In genomic region chr17:3870871-3871306, GRCh38 we compare ENCODE assay signal across 10 cellular contexts. TPM values are rescaled to one million over a fixed set of nuclear protein-coding genes. Genes with fewer than 3 reads are reported as not detected.
DNase-seq lines count a peak whose midpoint lies in the region; ATAC-seq and TF ChIP-seq lines count a peak whose summit lies in the region.
"Had no signal": no experiment of that assay in that cellular context is flagged by ENCODE, and none has a peak within 500 bp of the region (broad histone marks: within the 10 kb centered on the region; RNA-seq: fewer than 3 reads in every experiment).

No MANE protein-coding gene starts in this region.

- intact Hi-C loops in IMR-90 (cut with micrococcal nuclease), result no loop called here

- POLR2A ChIA-PET in IMR-90 (lab: Charles Lee; ENCODE audit: unreplicated experiment), result no interaction called here

- ATAC-seq in IMR-90 (ENCODE audit: low read depth) (no peak; the same call in 1 of the 2 replicates), HG03354 (IDR thresholded peaks at IDR 0.05; ENCODE audit: poor library complexity, severe bottlenecking, unreplicated experiment) (no peak)

- H3K79me1 ChIP-seq in IMR-90 (ENCODE audit: low read depth in 1 of 2, low read length in 2 of 2), result no peaks in the 10 kb centered on the region

- in situ Hi-C loops in GM13976 (cut with MboI; ENCODE audit: low sequenced_read_pairs, unreplicated experiment) (no loop called here), IMR-90 (cut with MboI; ENCODE audit: low sequenced_read_pairs) (no loop called here), ACHN (cut with HindIII; ENCODE audit: low pct_ligation_motif_present, low pct_unique_long_range_greater_than_20kb, low sequenced_read_pairs) (no loop called here)

- peak overlapping the region; percentile 93 for H3K27ac Mint-ChIP-seq in chondrocyte (ENCODE audit: unreplicated experiment)

- peaks cover 7% of the 10 kb centered on the region for H3K4me1 Mint-ChIP-seq in chondrocyte (ENCODE audit: low read depth)

- no peak overlapping the region for H2BK120ac ChIP-seq in IMR-90 (ENCODE audit: low read depth, low read length)

- no peak overlapping the region for H2BK5ac ChIP-seq in IMR-90 (ENCODE audit: low read depth, low read length, poor library complexity, severe bottlenecking)

- no peak overlapping the region for H2BK15ac ChIP-seq in IMR-90 (ENCODE audit: low read depth, low read length)

- no peak overlapping the region for H4K91ac ChIP-seq in IMR-90 (ENCODE audit: insufficient read depth, low read depth, low read length)

- no peak overlapping the region for H3K4me3 ChIP-seq in IMR-90 (ENCODE audit: insufficient read depth, low read depth, low read length)
- H3K4me3 ChIP-seq: breast epithelium had no signal

- dilution Hi-C loops in IMR-90 (cut with HindIII; ENCODE audit: low sequenced_read_pairs, unreplicated experiment), result no loop called here

- TF ChIP-seq POLR2A in IMR-90 (IDR thresholded peaks at IDR 0.05; ENCODE audit: low read depth, low read length), result no peak

- TF ChIP-seq RAD21 in IMR-90 (IDR thresholded peaks at IDR 0.05; ENCODE audit: low read length), result no peak

- no peaks in the 10 kb centered on the region for H4K20me1 ChIP-seq in IMR-90 (ENCODE audit: insufficient read depth, low read length)

- H3K4ac ChIP-seq in IMR-90 (ENCODE audit: low read depth, low read length), result no peak overlapping the region

- peak overlapping the region; percentile 72 for H2AK9ac ChIP-seq in IMR-90 (replicated peaks; ENCODE audit: low read depth, low read length, poor library complexity)

- H4K8ac ChIP-seq in IMR-90 (ENCODE audit: low read depth in 2 of 2, low read length in 2 of 2), result no peak overlapping the region

- peaks cover 29% of the 10 kb centered on the region for H3K36me3 ChIP-seq in IMR-90 (ENCODE audit: control insufficient read depth, insufficient read depth, low read length)
- H3K36me3 ChIP-seq: breast epithelium had no signal

- H3K23ac ChIP-seq in IMR-90 (ENCODE audit: low read depth, low read length), result no peak overlapping the region

- peak overlapping the region; percentile 53 for H3K4me3 Mint-ChIP-seq in chondrocyte (ENCODE audit: unreplicated experiment)

- no peak overlapping the region for H4K5ac ChIP-seq in IMR-90 (ENCODE audit: low read depth, low read length)

- no peak overlapping the region for H2BK20ac ChIP-seq in IMR-90 (ENCODE audit: low read depth, low read length)

- no peak overlapping the region for H3K4me2 ChIP-seq in IMR-90 (ENCODE audit: low read depth, low read length)

- no peaks in the 10 kb centered on the region for H3K4me1 ChIP-seq in IMR-90 (ENCODE audit: control insufficient read depth, insufficient read depth, low read length)
- H3K4me1 ChIP-seq: breast epithelium had no signal

- H3K9me1 ChIP-seq in IMR-90 (ENCODE audit: insufficient read depth, low read length), result no peaks in the 10 kb centered on the region

- whole genome bisulfite sequencing in IMR-90 (ENCODE audit: extremely low coverage in 2 of 2, insufficient read length in 1 of 2), 2 experiments, result 42% methylated on average over 6 of the region's 11 CpGs; no CpG with 5 or more reads in 1 of the 2 experiments

- peak; percentile 68 for DNase-seq in GM13976 (ENCODE audit: low spot score)
- no peak for DNase-seq in IMR-90
- no peak for DNase-seq in chondrocyte (ENCODE audit: low spot score)
- DNase-seq in myocyte (ENCODE audit: low read depth), result peak; percentile 47
- no peak for DNase-seq in NCI-H1417 treated with DMSO at 0.1 percent for 48 hours (lab: John Stamatoyannopoulos, UW)
- no peak for DNase-seq in ACHN
- no peak for DNase-seq in NCI-H1930 (lab: John Stamatoyannopoulos, UW)
- DNase-seq: NCI-H2171 treated with DMSO at 0.1 percent for 48 hours had no signal

- H3K27me3 Mint-ChIP-seq in chondrocyte (ENCODE audit: low read depth), result no peaks in the 10 kb centered on the region

- no peaks in the 10 kb centered on the region for H3K9me3 Mint-ChIP-seq in chondrocyte (ENCODE audit: low read depth)

- no peak overlapping the region for H3K27ac ChIP-seq in IMR-90 (ENCODE audit: insufficient read depth, low read length)
- H3K27ac ChIP-seq: breast epithelium had no signal

- peaks cover 12% of the 10 kb centered on the region for H3K36me3 Mint-ChIP-seq in chondrocyte (ENCODE audit: low read depth)

- no peak overlapping the region for H3K18ac ChIP-seq in IMR-90 (ENCODE audit: low read depth, low read length)

- no peak overlapping the region for H2AK5ac ChIP-seq in IMR-90 (ENCODE audit: low read depth, low read length)

- peak overlapping the region; percentile 70 for H2AFZ ChIP-seq in IMR-90 (replicated peaks; ENCODE audit: low read length, poor library complexity)

- no peak overlapping the region; the same call in 1 of the 2 replicates for H3K9ac ChIP-seq in IMR-90 (ENCODE audit: low read depth, low read length)

- H3K27me3 ChIP-seq in IMR-90 (ENCODE audit: control insufficient read depth, insufficient read depth, low read length), result no peaks in the 10 kb centered on the region
- H3K27me3 ChIP-seq: breast epithelium had no signal

- no peaks in the 10 kb centered on the region for H3K9me3 ChIP-seq in IMR-90 (ENCODE audit: control insufficient read depth, insufficient read depth, low read length)
- H3K9me3 ChIP-seq: breast epithelium had no signal

- CTCF ChIA-PET in IMR-90 (lab: Yijun Ruan, JAX), result no interaction called here

- no TSS peak for BruUV-seq in IMR-90 (replicated peaks; lab: Mats Ljungman, UMichigan)

- TF ChIP-seq CTCF in GM13976 (IDR thresholded peaks at IDR 0.05; ENCODE audit: borderline replicate concordance, control extremely low read depth, extremely low read depth, insufficient read depth, missing control alignments) (no peak), IMR-90 (conservative IDR thresholded peaks at IDR 0.05; ENCODE audit: low read depth, low read length) (no peak), chondrocyte (IDR thresholded peaks at IDR 0.05) (no peak)

- 0 out of 2 replicates have a peak overlapping the region, but pooled peaks have one; percentile 22 for H3K14ac ChIP-seq in IMR-90 (replicated peaks; ENCODE audit: low read depth, low read length)

- H3K56ac ChIP-seq in IMR-90 (ENCODE audit: extremely low read depth, insufficient read depth, low read length), result no peak overlapping the region

TF ChIP-seq in IMR-90, 13 proteins besides CTCF, POLR2A, EP300 and RAD21:
- TF ChIP-seq CEBPB (IDR thresholded peaks at IDR 0.05; ENCODE audit: low read depth, low read length) (no peak), FOS (IDR thresholded peaks at IDR 0.05; ENCODE audit: low read depth, low read length) (no peak), ELK1 (IDR thresholded peaks at IDR 0.05; ENCODE audit: borderline replicate concordance, low read depth, low read length) (no peak), MAZ (IDR thresholded peaks at IDR 0.05; ENCODE audit: borderline replicate concordance, low read depth, low read length) (no peak), RCOR1 (IDR thresholded peaks at IDR 0.05; ENCODE audit: insufficient replicate concordance, low read length) (no peak), SMC3 (IDR thresholded peaks at IDR 0.05; ENCODE audit: low read depth, low read length) (no peak), CHD1 (IDR thresholded peaks at IDR 0.05; ENCODE audit: low read depth, low read length) (no peak), USF2 (IDR thresholded peaks at IDR 0.05; ENCODE audit: low read depth, low read length) (no peak), BHLHE40 (IDR thresholded peaks at IDR 0.05; ENCODE audit: low read depth, low read length) (no peak), MAFK (IDR thresholded peaks at IDR 0.05; ENCODE audit: low read depth, low read length) (no peak), NFE2L2 (IDR thresholded peaks at IDR 0.05; ENCODE audit: low read depth, low read length) (no peak), MXI1 (IDR thresholded peaks at IDR 0.05; ENCODE audit: borderline replicate concordance, low read depth, low read length) (no peak)

RNA-seq across cellular contexts. Expression of gene CAMKK1, which starts 22.0 kb away (rescaled TPM):
- total RNA-seq in IMR-90 (2012; rRNA removed), result 4.1 and 4.2 TPM in 2 replicates
- polyA plus RNA-seq in IMR-90 (2012; rRNA removed), result 7.7 and 8.2 TPM in 2 replicates
- polyA plus RNA-seq in IMR-90 (2012; cell fraction: cytosol; rRNA removed), result 4.6 and 6.1 TPM in 2 replicates
- 18.8 and 32.0 TPM in 2 replicates for polyA plus RNA-seq in IMR-90 (2012; cell fraction: nucleus; rRNA removed; ENCODE audit: low replicate concordance)
- total RNA-seq in chondrocyte, result 5.0 to 8.0 TPM (median 5.1 TPM) in 3 replicates
- 2.6 and 2.8 TPM in 2 replicates for total RNA-seq in myocyte
- 9.9 TPM for polyA plus RNA-seq in myocyte (2012)

RNA-seq across cellular contexts. Expression of gene NCBP3, which starts 24.8 kb away (rescaled TPM):
- total RNA-seq in IMR-90 (2012; rRNA removed) (10.8 and 15.6 TPM in 2 replicates), chondrocyte (31.3 to 34.8 TPM (median 33.7 TPM) in 3 replicates), myocyte (12.7 and 13.7 TPM in 2 replicates)
- 13.5 and 21.0 TPM in 2 replicates for polyA plus RNA-seq in IMR-90 (2012; rRNA removed)
- polyA plus RNA-seq in IMR-90 (2012; cell fraction: cytosol; rRNA removed), result 2.5 and 4.0 TPM in 2 replicates
- 10.1 and 46.4 TPM in 2 replicates for polyA plus RNA-seq in IMR-90 (2012; cell fraction: nucleus; rRNA removed; ENCODE audit: low replicate concordance)
- polyA plus RNA-seq in myocyte (2012), result 16.0 TPM

RNA-seq across cellular contexts. Expression of gene P2RX1, which starts 45.4 kb away (rescaled TPM):
- total RNA-seq in IMR-90 (2012; rRNA removed) (not detected in 2 replicates), chondrocyte (not detected in 3 replicates), myocyte (0.21 and 1.6 TPM in 2 replicates)
- not detected in 2 replicates for polyA plus RNA-seq in IMR-90 (2012; rRNA removed)
- polyA plus RNA-seq in IMR-90 (2012; cell fraction: cytosol; rRNA removed), result not detected in 2 replicates
- 0.09 and 0.10 TPM in 2 replicates for polyA plus RNA-seq in IMR-90 (2012; cell fraction: nucleus; rRNA removed; ENCODE audit: low replicate concordance)
- 1.1 TPM for polyA plus RNA-seq in myocyte (2012)

Comparison
In these comparisons a context has a peak if more than half of its experiments do, and no peak if none do; other contexts are left out.
1. DNase-seq: peak in GM13976 (single experiment) and myocyte (single experiment); none in IMR-90 (single experiment), chondrocyte (single experiment), NCI-H1417 treated with DMSO at 0.1 percent for 48 hours (single experiment), ACHN (single experiment) and NCI-H1930 (0 of 2).